8 cellular contexts compared by ENCODE assay signal in genomic region chr19:24033308-24033961, GRCh38. TPM values are rescaled to one million over a fixed set of nuclear protein-coding genes. Genes with fewer than 3 reads are reported as not detected.
DNase-seq lines count a peak whose midpoint lies in the region; ATAC-seq and TF ChIP-seq lines count a peak whose summit lies in the region.

No MANE protein-coding gene starts in this region.

- H3K27me3 ChIP-seq in HCT116 (ENCODE audit: insufficient read depth, low read length), result no peaks in the 10 kb centered on the region
- no peaks in the 10 kb centered on the region for H3K27me3 ChIP-seq in cardiac muscle cell
- no peaks in the 10 kb centered on the region for H3K27me3 ChIP-seq in parathyroid adenoma (ENCODE audit: control insufficient read depth, insufficient read depth, low read length)
- H3K27me3 ChIP-seq in tibial nerve, result no peaks in the 10 kb centered on the region

- 0 out of 4 replicates have a peak, but pooled peaks cover 0 to 3% of the 10 kb centered on the region in 2 experiments for H3K9me3 ChIP-seq in HCT116 (ENCODE audit: control insufficient read depth in 1 of 2, insufficient read depth in 1 of 2, low read depth in 1 of 2, low read length in 2 of 2)
- H3K9me3 ChIP-seq in cardiac muscle cell (ENCODE audit: low read depth), result no peaks in the 10 kb centered on the region
- H3K9me3 ChIP-seq in parathyroid adenoma (ENCODE audit: control insufficient read depth, low read length), result no peaks in the 10 kb centered on the region
- no peaks in the 10 kb centered on the region for H3K9me3 ChIP-seq in tibial nerve

- H2AFZ ChIP-seq in HCT116 (ENCODE audit: low read depth, low read length, poor library complexity, severe bottlenecking) (no peak overlapping the region), parathyroid adenoma (peak overlapping the region; percentile 100)

- H3K4me2 ChIP-seq in HCT116 (ENCODE audit: low read length), result peak overlapping the region; percentile 76
- H3K4me2 ChIP-seq in parathyroid adenoma (ENCODE audit: low read length), result peak overlapping the region; percentile 68

- TF ChIP-seq POLR2A in HCT116 (IDR thresholded peaks at IDR 0.05; ENCODE audit: borderline replicate concordance, extremely low read depth, insufficient read depth, insufficient read length) (no peak), tibial nerve (IDR thresholded peaks at IDR 0.05) (peak in 1 of 2 donors; percentile 67)

- peak overlapping the region; percentile 76 for H3K9ac ChIP-seq in HCT116 (ENCODE audit: low read length)
- H3K9ac ChIP-seq in parathyroid adenoma, result peak overlapping the region; percentile 25

- intact Hi-C loops in HCT116 (cut with micrococcal nuclease), result no loop called here

- H3K4me1 ChIP-seq in HCT116 (ENCODE audit: control insufficient read depth in 1 of 2, insufficient read depth in 2 of 2, low read length in 2 of 2) (no peaks in the 10 kb centered on the region), cardiac muscle cell (ENCODE audit: low read depth) (peaks cover 10% of the 10 kb centered on the region), parathyroid adenoma (no peaks in the 10 kb centered on the region), tibial nerve (peaks cover 0 to 34% (median 13%) of the 10 kb centered on the region in 4 donors)

- H3K27ac ChIP-seq in HCT116 (ENCODE audit: low read depth, low read length) (peak overlapping the region; percentile 83), cardiac muscle cell (peak overlapping the region; percentile 100), parathyroid adenoma (peak overlapping the region; percentile 98), tibial nerve (peak overlapping the region; percentile 85 to 94 (median 92))

- POLR2A ChIA-PET in HCT116 (lab: Charles Lee), result interaction anchor here (1.3 kb wide), 1 partner anchor 21 kb away, joined by 3 read pairs; no protein-coding TSS in a partner anchor

- peak; percentile 95 for ATAC-seq in HCT116

- peak in 1 of 2 donors; percentile 84 for TF ChIP-seq EP300 in tibial nerve (IDR thresholded peaks at IDR 0.05)

- DNase-seq in GM03348 (ENCODE audit: low spot score) (peak; percentile 97), HCT116 (ENCODE audit: low read depth, low spot score) (peak; percentile 52), NAMALWA (ENCODE audit: low spot score) (peak; percentile 94), SKM-1 (lab: John Stamatoyannopoulos, UW; ENCODE audit: unreplicated experiment) (peak; percentile 75), cardiac muscle cell (ENCODE audit: low read depth in 1 of 2, low spot score in 1 of 2) (peak; percentile 95), tibial nerve (ENCODE audit: low spot score in 2 of 2) (peak; percentile 77 to 84)
- peak; percentile 61 for DNase-seq in activated naive CD8-positive, alpha-beta T cell treated with anti-CD3 and anti-CD28 coated beads, Interleukin-2, amount 50 U/mL, for 16 hours (ENCODE audit: low read depth, low spot score)

- H3K4me3 ChIP-seq in HCT116 (replicated peaks in 1 of 2; ENCODE audit: low read depth in 1 of 2, low read length in 2 of 2) (peak overlapping the region; percentile 61 to 67), cardiac muscle cell (peak overlapping the region; percentile 85), parathyroid adenoma (ENCODE audit: low read depth, low read length) (peak overlapping the region; percentile 80), tibial nerve (peak overlapping the region; percentile 75 to 90 (median 85))

- H3K36me3 ChIP-seq in HCT116 (ENCODE audit: control insufficient read depth in 1 of 2, insufficient read depth in 2 of 2, low read length in 2 of 2) (no peaks in the 10 kb centered on the region), cardiac muscle cell (peaks cover 16% of the 10 kb centered on the region), parathyroid adenoma (ENCODE audit: control insufficient read depth, insufficient read depth, low read length) (no peaks in the 10 kb centered on the region), tibial nerve (peaks cover 0 to 25% (median 0%) of the 10 kb centered on the region in 3 donors)

- no TSS peak for BruUV-seq in HCT116 (replicated peaks; lab: Mats Ljungman, UMichigan)

- H3K79me2 ChIP-seq in HCT116 (ENCODE audit: insufficient read depth, low read length), result peaks cover 21% of the 10 kb centered on the region; the same call in 1 of the 2 replicates
- H3K79me2 ChIP-seq in parathyroid adenoma, result peaks cover 24% of the 10 kb centered on the region

- CTCF ChIA-PET in HCT116 (lab: Charles Lee), result no interaction called here

- no peak for TF ChIP-seq RAD21 in HCT116 (IDR thresholded peaks at IDR 0.05; ENCODE audit: low read depth)

- WGBS in tibial nerve, 2 donors, result 1 to 2% methylated on average over 22 to 32 of the region's 40 CpGs

- H3K9me2 ChIP-seq in HCT116 (ENCODE audit: insufficient read depth), result no peaks in the 10 kb centered on the region

- TF ChIP-seq CTCF in HCT116 (IDR thresholded peaks at IDR 0.05 in 2 of 3, conservative IDR thresholded peaks at IDR 0.05 in 1 of 3; ENCODE audit: borderline replicate concordance in 1 of 3, insufficient read depth in 1 of 3, low read depth in 2 of 3, low read length in 2 of 3) (no peak), cardiac muscle cell (IDR thresholded peaks at IDR 0.05; ENCODE audit: low read depth, low read length) (peak; percentile 8), parathyroid adenoma (IDR thresholded peaks at IDR 0.05) (peak; percentile 37), tibial nerve (IDR thresholded peaks at IDR 0.05) (peak in 1 of 5 experiments; percentile 28)

- RAD21 ChIA-PET in HCT116 (lab: Charles Lee; ENCODE audit: low non-redundant PET in 1 of 2, low total read pairs in 2 of 2, uncharacterized antibody in 2 of 2, unreplicated experiment in 2 of 2), result no interaction called here

- no peaks in the 10 kb centered on the region for H4K20me1 ChIP-seq in HCT116 (ENCODE audit: insufficient read depth)

TF ChIP-seq in HCT116, 20 proteins besides CTCF, POLR2A, EP300 and RAD21 (continues in another document):
- TF ChIP-seq REST (IDR thresholded peaks at IDR 0.05; ENCODE audit: low read depth) (no peak), SIN3A (IDR thresholded peaks at IDR 0.05; ENCODE audit: low read depth) (no peak), ZFX (IDR thresholded peaks at IDR 0.05) (peak; percentile 53; the same call in 1 of the 2 replicates), CBX3 (IDR thresholded peaks at IDR 0.05; ENCODE audit: low read depth) (no peak), ELF1 (IDR thresholded peaks at IDR 0.05; ENCODE audit: borderline replicate concordance, low read depth) (no peak), EZH2 (IDR thresholded peaks at IDR 0.05) (no peak), EGR1 (IDR thresholded peaks at IDR 0.05; ENCODE audit: low read depth) (no peak), FOSL1 (IDR thresholded peaks at IDR 0.05; ENCODE audit: low read depth) (no peak), SP1 (IDR thresholded peaks at IDR 0.05; ENCODE audit: low read depth) (no peak), SRF (IDR thresholded peaks at IDR 0.05; ENCODE audit: low read depth) (no peak), MAX (IDR thresholded peaks at IDR 0.05) (peak; percentile 26; the same call in 1 of the 2 replicates), ZNF274 (IDR thresholded peaks at IDR 0.05; ENCODE audit: low read depth, low read length) (no peak), ZBTB33 (IDR thresholded peaks at IDR 0.05; ENCODE audit: extremely low read depth, insufficient replicate concordance, low read length) (no peak)

RNA-seq across cellular contexts. Expression of gene ZNF254, which starts 53.6 kb away (rescaled TPM):
- 2.5 TPM for total RNA-seq in HCT116 (2021; ENCODE audit: unreplicated experiment)
- polyA plus RNA-seq in HCT116 (2012), result 0.37 and 0.49 TPM in 2 replicates
- total RNA-seq in cardiac muscle cell, result 14.9 and 24.8 TPM in 2 replicates
- 12.5 and 16.0 TPM in 2 replicates for polyA plus RNA-seq in cardiac muscle cell
- total RNA-seq in tibial nerve, result 10 to 100 TPM; 15.6 to 21.9 (median 18.4) TPM

Comparison
In these comparisons a context has a peak if more than half of its experiments do, and no peak if none do; other contexts are left out.
1. Peak in every context shown above with its lines: DNase-seq, ATAC-seq, H3K4me3 ChIP-seq and H3K27ac ChIP-seq.
2. CTCF ChIP-seq: peak in cardiac muscle cell (single experiment) and parathyroid adenoma (single experiment); none in HCT116 (0 of 3).